16 cellular contexts compared by ENCODE assay signal in the genomic region with DNA sequence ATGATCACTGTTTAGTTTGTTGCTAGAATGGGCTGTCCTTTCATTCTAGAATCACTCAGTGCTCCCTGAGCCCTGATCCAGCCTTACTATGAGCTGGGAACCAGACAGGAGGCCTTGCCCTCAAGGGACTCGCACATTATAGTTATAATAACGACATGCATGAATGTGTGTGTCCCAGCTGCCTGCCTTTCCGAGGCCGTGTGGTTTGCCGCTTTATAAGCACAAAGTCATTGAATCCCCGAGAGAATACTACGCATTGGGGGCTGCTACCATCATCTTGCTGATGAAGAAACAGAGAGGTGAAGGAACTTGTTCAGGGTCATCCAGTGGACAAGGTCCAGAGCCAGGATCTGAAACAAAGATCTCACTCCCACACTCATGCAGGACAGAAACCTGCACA.
"Had no signal": no experiment of that assay in that cellular context is flagged by ENCODE, and none has a peak within 500 bp of the region (broad histone marks: within the 10 kb centered on the region; RNA-seq: fewer than 3 reads in every experiment).

No MANE protein-coding gene starts in this region.

- H3K27ac ChIP-seq: ascending aorta, cardiac muscle cell, colonic mucosa, gastrocnemius medialis, ovary, stomach, uterus had no signal

- H3K9me3 Mint-ChIP-seq: neural crest cell had no signal

- H3K9me3 ChIP-seq: ascending aorta, colonic mucosa, gastrocnemius medialis, ovary, stomach, uterus had no signal

- H3K27ac Mint-ChIP-seq: activated CD8-positive, alpha-beta T cell treated with anti-CD3 and anti-CD28 coated beads, Interleukin-2, amount 10 ng/mL, durations not matched to agents 7 days and 5 days had no signal

- H3K36me3 ChIP-seq: ascending aorta, cardiac muscle cell, colonic mucosa, gastrocnemius medialis, ovary, stomach, uterus had no signal

- H3K4me1 ChIP-seq: ascending aorta, colonic mucosa, gastrocnemius medialis, uterus had no signal

- H3K4me3 ChIP-seq: ascending aorta, cardiac muscle cell, colonic mucosa, gastrocnemius medialis, ovary, stomach, uterus had no signal

- ATAC-seq: activated CD8-positive, alpha-beta T cell treated with anti-CD3 and anti-CD28 coated beads, Interleukin-2, amount 10 ng/mL, durations not matched to agents 7 days and 5 days; gastrocnemius medialis had no signal

- H3K4me3 Mint-ChIP-seq: activated CD8-positive, alpha-beta T cell treated with anti-CD3 and anti-CD28 coated beads, Interleukin-2, amount 10 ng/mL, durations not matched to agents 7 days and 5 days; neural crest cell had no signal

- DNase-seq: activated CD4-positive, alpha-beta T cell treated with anti-CD3 and anti-CD28 coated beads for 4 hours; activated CD8-positive, alpha-beta memory T cell treated with anti-CD3 and anti-CD28 coated beads, Interleukin-2, amount 50 U/mL, for 48 hours; activated CD8-positive, alpha-beta T cell treated with anti-CD3 and anti-CD28 coated beads, Interleukin-2, amount 10 ng/mL, durations not matched to agents 7 days and 5 days; activated naive CD4-positive, alpha-beta T cell; colonic mucosa; effector CD4-positive, alpha-beta T cell; gastrocnemius medialis; ovary; stimulated activated CD4-positive, alpha-beta T cell treated with anti-CD3 and anti-CD28 coated beads, Interleukin-15, amount 100 ng/mL, for 24 hours; stimulated activated CD4-positive, alpha-beta T cell treated with anti-CD3 and anti-CD28 coated beads, Interleukin-4, amount 100 ng/mL, for 24 hours; stomach; T1000; uterus had no signal

- H3K27me3 ChIP-seq: ascending aorta, cardiac muscle cell, colonic mucosa, gastrocnemius medialis, ovary, stomach, uterus had no signal
